In the genomic region with DNA sequence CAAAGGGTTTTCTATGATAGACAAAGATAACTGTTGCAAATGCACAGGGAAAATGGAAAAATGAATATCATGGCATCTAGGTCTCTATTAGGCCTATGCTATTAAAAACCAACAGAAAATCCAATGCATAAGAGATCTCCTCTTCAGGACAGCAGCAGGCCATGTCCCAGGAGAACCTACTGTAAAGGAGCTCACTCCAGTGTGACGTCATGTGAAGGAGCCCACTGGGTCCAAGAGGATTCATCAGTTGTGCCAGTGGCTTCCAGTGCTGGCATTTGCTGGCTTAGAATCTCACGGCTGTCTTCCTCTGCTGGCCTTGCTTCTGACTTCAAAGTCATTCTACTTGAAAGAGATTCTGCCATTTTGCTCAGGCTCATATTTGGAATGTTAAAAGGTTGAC, we compare ENCODE assay signal across 9 cellular contexts.
"Had no signal": no experiment of that assay in that cellular context is flagged by ENCODE, and none has a peak within 500 bp of the region (broad histone marks: within the 10 kb centered on the region; RNA-seq: fewer than 3 reads in every experiment).

No MANE protein-coding gene starts in this region.

- H3K9me3 ChIP-seq: HAP-1 had no signal

- H3K9me3 Mint-ChIP-seq: HFFc6 had no signal

- H2AFZ ChIP-seq: GM23248 had no signal

- H3K9ac ChIP-seq: GM23248 had no signal

- H3K27ac Mint-ChIP-seq: HFFc6 had no signal

- H3K27ac ChIP-seq: GM23248 had no signal

- H3K4me1 ChIP-seq: HAP-1 had no signal

- ATAC-seq: HCT116, K562 had no signal

- H3K36me3 ChIP-seq: HAP-1 had no signal

- H3K4me3 ChIP-seq: GM23248, HAP-1, K562 had no signal

- FAIRE-seq: HTR-8/SVneo, K562 had no signal

- DNase-seq: GM23248, GOT3, H7, HFFc6, KG1 had no signal

- H3K4me3 Mint-ChIP-seq: HFFc6 had no signal
